ENCODE assay signal across 8 cellular contexts in genomic region chr16:30122621-30123160, GRCh38. TPM values are rescaled to one million over a fixed set of nuclear protein-coding genes. Genes with fewer than 3 reads are reported as not detected.
DNase-seq lines count a peak whose midpoint lies in the region; ATAC-seq and TF ChIP-seq lines count a peak whose summit lies in the region.

No MANE protein-coding gene starts in this region.

- H3K4me3 ChIP-seq in epithelial cell of esophagus (ENCODE audit: low read length), result peak overlapping the region; percentile 69

- peak; percentile 33 for DNase-seq in activated T-cell treated with anti-CD3 and anti-CD28 coated beads, Interleukin-2, amount 50 U/mL, for 1 hour
- no peak for DNase-seq in activated T-cell treated with anti-CD3 and anti-CD28 coated beads for 4 hours
- DNase-seq in T-helper 2 cell treated with Interferon-gamma antibody and Interleukin-4, amounts not matched to agents 5 μg/mL and 100 μg/mL, for 36 hours (ENCODE audit: low spot score), result no peak
- DNase-seq in epithelial cell of esophagus (ENCODE audit: low read depth), result no peak
- no peak for DNase-seq in natural killer cell
- DNase-seq in NOMO-1 (lab: John Stamatoyannopoulos, UW; ENCODE audit: unreplicated experiment in 2 of 2), result no peak

- peak; percentile 7 to 9 (median 8) for ATAC-seq in natural killer cell
- ATAC-seq in HG02763 (IDR thresholded peaks at IDR 0.05; ENCODE audit: unreplicated experiment), result no peak
- ATAC-seq in GM21367 (IDR thresholded peaks at IDR 0.05; ENCODE audit: unreplicated experiment), result no peak

- intact Hi-C loops in natural killer cell (cut with micrococcal nuclease), result loop anchor here (2.0 kb wide), 1 partner anchor 26 kb away; the partner anchor contains the start of gene YPEL3

- H3K9me3 Mint-ChIP-seq in T-helper 2 cell treated with Interferon-gamma antibody and Interleukin-4, amounts not matched to agents 5 μg/mL and 100 μg/mL, for 36 hours, result no peaks in the 10 kb centered on the region
- no peaks in the 10 kb centered on the region for H3K9me3 Mint-ChIP-seq in natural killer cell

- TF ChIP-seq CTCF in epithelial cell of esophagus (IDR thresholded peaks at IDR 0.05; ENCODE audit: insufficient read depth, low read depth, low read length, missing control alignments) (no peak), natural killer cell (IDR thresholded peaks at IDR 0.05) (no peak)

- H3K4me1 Mint-ChIP-seq in T-helper 2 cell treated with Interferon-gamma antibody and Interleukin-4, amounts not matched to agents 5 μg/mL and 100 μg/mL, for 36 hours (ENCODE audit: low read depth), result peaks cover 10% of the 10 kb centered on the region
- peaks cover 23 to 32% of the 10 kb centered on the region in 2 donors for H3K4me1 Mint-ChIP-seq in natural killer cell

- H3K36me3 Mint-ChIP-seq in T-helper 2 cell treated with Interferon-gamma antibody and Interleukin-4, amounts not matched to agents 5 μg/mL and 100 μg/mL, for 36 hours (ENCODE audit: low read depth), result peaks cover 8% of the 10 kb centered on the region
- no peaks in the 10 kb centered on the region for H3K36me3 Mint-ChIP-seq in natural killer cell

- H3K27me3 Mint-ChIP-seq in T-helper 2 cell treated with Interferon-gamma antibody and Interleukin-4, amounts not matched to agents 5 μg/mL and 100 μg/mL, for 36 hours (ENCODE audit: low read depth), result no peaks in the 10 kb centered on the region
- H3K27me3 Mint-ChIP-seq in natural killer cell (ENCODE audit: low read depth in 2 of 2), result no peaks in the 10 kb centered on the region

- peak overlapping the region; percentile 84 for H3K27ac Mint-ChIP-seq in T-helper 2 cell treated with Interferon-gamma antibody and Interleukin-4, amounts not matched to agents 5 μg/mL and 100 μg/mL, for 36 hours
- H3K27ac Mint-ChIP-seq in natural killer cell, result peak overlapping the region; percentile 72 to 87

- peak overlapping the region; percentile 87 for H3K4me3 Mint-ChIP-seq in T-helper 2 cell treated with Interferon-gamma antibody and Interleukin-4, amounts not matched to agents 5 μg/mL and 100 μg/mL, for 36 hours
- H3K4me3 Mint-ChIP-seq in natural killer cell, result peak overlapping the region; percentile 90

RNA-seq across cellular contexts. Expression of gene MAPK3, which starts 0.3 kb away (rescaled TPM):
- total RNA-seq in natural killer cell, result 10 to 100 TPM; 45.2 to 55.7 (median 50.9) TPM

RNA-seq across cellular contexts. Expression of gene GDPD3, which starts 9.4 kb away (rescaled TPM):
- 10 to 100 TPM in 1 of 3 donors, 1 to 10 TPM in 2; 5.3 to 14.7 (median 9.1) TPM for total RNA-seq in natural killer cell

RNA-seq across cellular contexts. Expression of gene YPEL3, which starts 26.7 kb away (rescaled TPM):
- 100 to 1,000 TPM; 148 to 177 (median 160) TPM for total RNA-seq in natural killer cell

RNA-seq across cellular contexts. Expression of gene TBX6, which starts 31.0 kb away (rescaled TPM):
- 1 to 10 TPM in 1 of 3 donors, under 1 TPM in 2; 0.91 to 1.1 (median 0.98) TPM for total RNA-seq in natural killer cell

RNA-seq across cellular contexts. Expression of gene PPP4C, which starts 46.9 kb away (rescaled TPM):
- total RNA-seq in natural killer cell, result 100 to 1,000 TPM; 119 to 132 (median 130) TPM

Comparison
In these comparisons a context has a peak if more than half of its experiments do, and no peak if none do; other contexts are left out.
1. ATAC-seq: peak in natural killer cell (3 of 3); none in HG02763 (single experiment) and GM21367 (single experiment).